In genomic region chr1:188055921-188056505, GRCh38 we compare ENCODE assay signal across 23 cellular contexts.
A peak's percentile ranks its signal among the peaks of the same experiment; 100 is the strongest.
DNase-seq lines count a peak whose midpoint lies in the region; TF ChIP-seq lines count a peak whose summit lies in the region.
"Had no signal": no experiment of that assay in that cellular context is flagged by ENCODE, and none has a peak within 500 bp of the region (broad histone marks: within the 10 kb centered on the region; RNA-seq: fewer than 3 reads in every experiment).

No MANE protein-coding gene starts in this region.

- H3K27me3 Mint-ChIP-seq in MCF 10A (ENCODE audit: insufficient read depth, unreplicated experiment) = no peaks in the 10 kb centered on the region
- H3K27me3 Mint-ChIP-seq: CD8-positive, alpha-beta memory T cell had no signal

- in situ Hi-C loops in mammary epithelial cell (cut with MboI; ENCODE audit: low sequenced_read_pairs in 2 of 2) (no loop called here), SK-MEL-5 (cut with HindIII; ENCODE audit: low pct_unique_long_range_greater_than_20kb, low sequenced_read_pairs) (no loop called here), GM13976 (cut with MboI; ENCODE audit: low sequenced_read_pairs, unreplicated experiment) (no loop called here)

- no peak overlapping the region for H3K27ac ChIP-seq in mammary epithelial cell (ENCODE audit: insufficient read depth, low read depth, low read length)
- H3K27ac ChIP-seq in neural cell (ENCODE audit: low read length) = no peak overlapping the region
- no peak overlapping the region for H3K27ac ChIP-seq in colonic mucosa
- H3K27ac ChIP-seq: 22Rv1, C4-2B, HL-60, KMS-11 had no signal

- H3K27ac Mint-ChIP-seq in MCF 10A (ENCODE audit: low read depth, unreplicated experiment) = no peak overlapping the region
- H3K27ac Mint-ChIP-seq: CD8-positive, alpha-beta memory T cell had no signal

- H3K9me3 ChIP-seq in mammary epithelial cell (replicated peaks; ENCODE audit: insufficient read depth, low read length) = no peaks in the 10 kb centered on the region
- H3K9me3 ChIP-seq in neural cell (ENCODE audit: low read length) = no peaks in the 10 kb centered on the region
- H3K9me3 ChIP-seq in colonic mucosa = no peaks in the 10 kb centered on the region

- TF ChIP-seq RAD21 in neural cell (conservative IDR thresholded peaks at IDR 0.05) = no peak

- no peaks in the 10 kb centered on the region for H3K36me3 Mint-ChIP-seq in MCF 10A (ENCODE audit: insufficient read depth, unreplicated experiment)
- H3K36me3 Mint-ChIP-seq: CD8-positive, alpha-beta memory T cell had no signal

- H3K4me1 ChIP-seq in mammary epithelial cell (ENCODE audit: insufficient read depth, low read length) (no peaks in the 10 kb centered on the region), colonic mucosa (no peaks in the 10 kb centered on the region)

- CTCF ChIA-PET in mammary epithelial cell (lab: Charles Lee; ENCODE audit: low non-redundant PET) = no interaction called here
- CTCF ChIA-PET in MCF 10A (lab: Yijun Ruan, JAX) = interaction anchor here (0.6 to 1.2 kb wide), 2 partner anchors 11 to 177 kb away, joined by 3 read pairs; no protein-coding TSS in a partner anchor

- H4K20me1 ChIP-seq in mammary epithelial cell (ENCODE audit: insufficient read depth, low read length) = no peaks in the 10 kb centered on the region
- H4K20me1 ChIP-seq in neural cell (ENCODE audit: insufficient read depth) = no peaks in the 10 kb centered on the region

- TF ChIP-seq CTCF in mammary epithelial cell (conservative IDR thresholded peaks at IDR 0.05 in 1 of 2, IDR thresholded peaks at IDR 0.05 in 1 of 2; ENCODE audit: extremely low read depth in 1 of 2, insufficient read depth in 1 of 2, low read depth in 1 of 2, low read length in 2 of 2) (no peak), MCF 10A (IDR thresholded peaks at IDR 0.05; ENCODE audit: unreplicated experiment) (no peak), neural cell (IDR thresholded peaks at IDR 0.05; ENCODE audit: poor library complexity, severe bottlenecking) (no peak), colonic mucosa (IDR thresholded peaks at IDR 0.05) (no peak), GM13976 (IDR thresholded peaks at IDR 0.05; ENCODE audit: borderline replicate concordance, control extremely low read depth, extremely low read depth, insufficient read depth, missing control alignments) (no peak)

- H3K4me2 ChIP-seq in mammary epithelial cell (ENCODE audit: insufficient read depth, low read depth, low read length) (peak overlapping the region; percentile 14), neural cell (ENCODE audit: low read length) (no peak overlapping the region)
- H3K4me2 ChIP-seq: KMS-11 had no signal

- BruUV-seq in mammary epithelial cell (replicated peaks; lab: Mats Ljungman, UMichigan) (no TSS peak), MCF 10A (replicated peaks; lab: Mats Ljungman, UMichigan) (no TSS peak)

- peak; percentile 24 for TF ChIP-seq EP300 in neural cell (conservative IDR thresholded peaks at IDR 0.05; ENCODE audit: poor library complexity, severe bottlenecking)

- H3K4me3 ChIP-seq in mammary epithelial cell (replicated peaks in 1 of 3; ENCODE audit: insufficient read depth in 1 of 3, low read depth in 2 of 3, low read length in 3 of 3) = no peak overlapping the region
- H3K4me3 ChIP-seq in neural cell (ENCODE audit: low read length) = no peak overlapping the region
- no peak overlapping the region for H3K4me3 ChIP-seq in colonic mucosa

- no peaks in the 10 kb centered on the region for H3K4me1 Mint-ChIP-seq in MCF 10A (ENCODE audit: insufficient read depth, unreplicated experiment)
- H3K4me1 Mint-ChIP-seq: CD8-positive, alpha-beta memory T cell had no signal

- no peak overlapping the region for H3K9ac ChIP-seq in mammary epithelial cell (ENCODE audit: insufficient read depth, low read length)
- no peak overlapping the region for H3K9ac ChIP-seq in neural cell (ENCODE audit: low read length)
- no peak overlapping the region for H3K9ac ChIP-seq in colonic mucosa (ENCODE audit: low read depth in 2 of 2, low read length in 2 of 2)
- H3K9ac ChIP-seq: KMS-11 had no signal

- DNase-seq in mammary epithelial cell (no peak), MCF 10A (ENCODE audit: unreplicated experiment) (no peak), SK-MEL-5 (ENCODE audit: low read depth, low spot score) (peak; percentile 77), fibroblast of peridontal ligament (ENCODE audit: extremely low read depth) (peak; percentile 6), colonic mucosa (no peak), NCI-H2196 (lab: John Stamatoyannopoulos, UW; ENCODE audit: unreplicated experiment) (no peak), GM13976 (ENCODE audit: low spot score) (no peak)
- DNase-seq: AML-193; Calu3; CD8-positive, alpha-beta memory T cell; NCI-H1105 treated with DMSO at 0.1 percent for 48 hours; NCI-H1694; NCI-H2081; NCI-H2171 treated with DMSO at 0.1 percent for 48 hours; NCI-H446; NCI-H526 treated with DMSO at 0.1 percent for 48 hours; PC-3; Right ventricle myocardium superior had no signal

- H3F3A ChIP-seq in neural cell (ENCODE audit: insufficient read depth, low read length, poor library complexity, severe bottlenecking) = no peaks in the 10 kb centered on the region

- H3K36me3 ChIP-seq in mammary epithelial cell (ENCODE audit: insufficient read depth, low read length) = no peaks in the 10 kb centered on the region
- no peaks in the 10 kb centered on the region for H3K36me3 ChIP-seq in neural cell (ENCODE audit: insufficient read depth, low read length)
- H3K36me3 ChIP-seq in colonic mucosa = no peaks in the 10 kb centered on the region

- H3K9me2 ChIP-seq in neural cell (ENCODE audit: insufficient read depth, low read length) = no peaks in the 10 kb centered on the region

- no peak overlapping the region for H2AFZ ChIP-seq in mammary epithelial cell (ENCODE audit: low read depth, low read length)
- no peak overlapping the region for H2AFZ ChIP-seq in neural cell (ENCODE audit: low read depth, low read length)

- H3K9me3 Mint-ChIP-seq in MCF 10A (ENCODE audit: unreplicated experiment) = peaks cover 7% of the 10 kb centered on the region

- no peaks in the 10 kb centered on the region for H3K79me2 ChIP-seq in mammary epithelial cell (ENCODE audit: insufficient read depth, low read length)
- H3K79me2 ChIP-seq in neural cell (replicated peaks; ENCODE audit: insufficient read depth, low read length) = no peaks in the 10 kb centered on the region

- intact Hi-C loops in mammary epithelial cell (cut with micrococcal nuclease) (no loop called here), MCF 10A (cut with micrococcal nuclease) (no loop called here), colonic mucosa (cut with DNase I) (no loop called here)

- 5% methylated on average over 8 of the region's 8 CpGs for WGBS in mammary epithelial cell (ENCODE audit: low coverage, missing lambda C conversion rate)

- no peaks in the 10 kb centered on the region for H3K27me3 ChIP-seq in mammary epithelial cell (ENCODE audit: insufficient read depth, low read length)
- H3K27me3 ChIP-seq in neural cell (ENCODE audit: insufficient read depth, low read depth, low read length) = no peaks in the 10 kb centered on the region
- H3K27me3 ChIP-seq in colonic mucosa = no peaks in the 10 kb centered on the region

- H3K4me3 Mint-ChIP-seq in MCF 10A (ENCODE audit: unreplicated experiment) = no peak overlapping the region
- H3K4me3 Mint-ChIP-seq: CD8-positive, alpha-beta memory T cell had no signal

- POLR2A ChIA-PET in MCF 10A (lab: Yijun Ruan, JAX) = no interaction called here

- dilution Hi-C loops in mammary epithelial cell (cut with HindIII; ENCODE audit: low sequenced_read_pairs) = no loop called here

TF ChIP-seq in neural cell, 6 proteins besides CTCF, POLR2A, EP300 and RAD21:
- no peak for TF ChIP-seq EZH2 (IDR thresholded peaks at IDR 0.05; ENCODE audit: borderline replicate concordance, insufficient read depth, low read length, poor library complexity, severe bottlenecking)
- TF ChIP-seq POLR2AphosphoS5 (IDR thresholded peaks at IDR 0.05) = no peak
- no peak for TF ChIP-seq REST (IDR thresholded peaks at IDR 0.05; ENCODE audit: borderline replicate concordance)
- no peak for TF ChIP-seq SMC3 (conservative IDR thresholded peaks at IDR 0.05; ENCODE audit: poor library complexity)
- TF ChIP-seq MXI1 (conservative IDR thresholded peaks at IDR 0.05; ENCODE audit: poor library complexity, severe bottlenecking) = no peak
- no peak for TF ChIP-seq TAF1 (IDR thresholded peaks at IDR 0.05; ENCODE audit: low read depth)

Comparison
In these comparisons a context has a peak if more than half of its experiments do, and no peak if none do; other contexts are left out.
1. DNase-seq: peak in SK-MEL-5 (single experiment) and fibroblast of peridontal ligament (single experiment); none in mammary epithelial cell (single experiment), MCF 10A (single experiment), colonic mucosa (single experiment), NCI-H2196 (single experiment) and GM13976 (single experiment).